33 cellular contexts compared by ENCODE assay signal in the genomic region with DNA sequence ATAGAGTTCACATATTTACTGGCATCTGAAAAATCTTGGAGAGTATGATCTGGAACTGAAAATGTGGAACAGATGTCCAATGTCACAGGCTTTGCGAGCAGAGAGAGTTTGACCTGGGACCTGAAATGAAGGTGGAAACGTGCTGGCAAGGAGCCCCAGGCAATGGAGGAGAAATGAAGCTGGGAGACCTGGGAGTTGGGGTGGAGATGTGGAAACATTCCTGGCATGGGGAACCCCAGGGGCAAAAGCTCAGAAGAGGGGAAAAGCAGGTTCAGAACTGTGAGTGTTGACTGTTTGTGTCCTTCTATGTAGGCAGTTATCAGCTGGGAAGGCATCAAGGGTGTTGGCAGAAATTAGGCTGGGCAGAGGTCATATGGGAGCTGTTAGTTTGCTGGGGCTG. TPM values are rescaled to one million over a fixed set of nuclear protein-coding genes. Genes with fewer than 3 reads are reported as not detected.
"Had no signal": no experiment of that assay in that cellular context is flagged by ENCODE, and none has a peak within 500 bp of the region (broad histone marks: within the 10 kb centered on the region; RNA-seq: fewer than 3 reads in every experiment).

No MANE protein-coding gene starts in this region.

- FAIRE-seq: endometrium, islet of Langerhans, keratinocyte had no signal

- ATAC-seq: effector memory CD8-positive, alpha-beta T cell; esophagus mucosa; gastrocnemius medialis; heart right ventricle; left cardiac atrium; left lung; left ventricle myocardium superior; lower lobe of right lung; mucosa of descending colon had no signal

- H3K9me3 Mint-ChIP-seq: dendritic cell treated with granulocyte-macrophage colony-stimulating factor and Interleukin-4, amounts not matched to agents 40 ng/mL and 50 ng/mL, for 4 days; mesothelial cell of epicardium had no signal

- H3K4me3 Mint-ChIP-seq: dendritic cell treated with granulocyte-macrophage colony-stimulating factor and Interleukin-4, amounts not matched to agents 40 ng/mL and 50 ng/mL, for 4 days; effector memory CD8-positive, alpha-beta T cell; endodermal cell; mesothelial cell of epicardium had no signal

- H3K27ac Mint-ChIP-seq: dendritic cell treated with granulocyte-macrophage colony-stimulating factor and Interleukin-4, amounts not matched to agents 40 ng/mL and 50 ng/mL, for 4 days; effector memory CD8-positive, alpha-beta T cell; endodermal cell; mesothelial cell of epicardium had no signal

- H3K4me1 Mint-ChIP-seq: mesothelial cell of epicardium had no signal

- DNase-seq: colonic mucosa; cortex of kidney; effector CD8-positive, alpha-beta T cell; effector memory CD8-positive, alpha-beta T cell; endodermal cell; erythroblast; esophagus squamous epithelium; foreskin fibroblast; foreskin melanocyte; gastrocnemius medialis; glutamatergic neuron; head of caudate nucleus; heart right ventricle; hippocampal formation; left cardiac atrium; left lung; left ventricle myocardium superior; lower lobe of right lung; mesenchymal stem cell; mucosa of descending colon had no signal

- H3K4me3 ChIP-seq: colonic mucosa, esophagus squamous epithelium, gastrocnemius medialis, heart right ventricle, left lung, lower lobe of right lung, mucosa of descending colon had no signal

- H3K27ac ChIP-seq: colonic mucosa, epithelial cell of prostate, esophagus squamous epithelium, gastrocnemius medialis, heart right ventricle, left lung, lower lobe of right lung had no signal

- H3K9me3 ChIP-seq: colonic mucosa, esophagus squamous epithelium, gastrocnemius medialis, heart right ventricle, left lung, lower lobe of right lung, mucosa of descending colon had no signal

- H3K36me3 Mint-ChIP-seq: mesothelial cell of epicardium had no signal

- H3K4me1 ChIP-seq: colonic mucosa, gastrocnemius medialis, left lung, lower lobe of right lung had no signal

- H3K36me3 ChIP-seq: colonic mucosa, esophagus squamous epithelium, gastrocnemius medialis, heart right ventricle, left lung, lower lobe of right lung had no signal

RNA-seq across cellular contexts. Expression of a gene that starts 7.3 kb away (rescaled TPM):
- total RNA-seq: chondrocyte, dermis microvascular lymphatic vessel endothelial cell, esophagus mucosa, esophagus squamous epithelium, gastrocnemius medialis, glomerular endothelial cell, heart right ventricle, kidney epithelial cell, left cardiac atrium, left lung, left ventricle myocardium superior, lower lobe of right lung, lung microvascular endothelial cell, mesothelial cell of epicardium had no signal
- polyA plus RNA-seq: keratinocyte had no signal

RNA-seq across cellular contexts. Expression of a gene that starts 22.7 kb away (rescaled TPM):
- total RNA-seq: chondrocyte, dermis microvascular lymphatic vessel endothelial cell, endodermal cell, esophagus mucosa, esophagus squamous epithelium, gastrocnemius medialis, glomerular endothelial cell, kidney epithelial cell, left cardiac atrium, left lung, left ventricle myocardium superior, lower leg skin, lower lobe of right lung, lung microvascular endothelial cell, mesothelial cell of epicardium had no signal
- polyA plus RNA-seq: keratinocyte had no signal
